In genomic region chr14:49584981-49585640, GRCh38 we compare ENCODE assay signal across 8 cellular contexts. TPM values are rescaled to one million over a fixed set of nuclear protein-coding genes. Genes with fewer than 3 reads are reported as not detected.
A peak's percentile ranks its signal among the peaks of the same experiment; 100 is the strongest.
DNase-seq lines count a peak whose midpoint lies in the region; ATAC-seq and TF ChIP-seq lines count a peak whose summit lies in the region.
"Not testable (repeated sequence)": the region's sequence is repeated elsewhere in the genome, so short reads cannot be mapped to it uniquely, and the experiment has no call there.

No MANE protein-coding gene starts in this region.

- peaks cover 42% of the 10 kb centered on the region for H3K36me3 ChIP-seq in PC-9 (ENCODE audit: low read depth)
- peaks cover 0 to 32% (median 26%) of the 10 kb centered on the region in 9 donors for H3K36me3 ChIP-seq in heart left ventricle
- H3K36me3 ChIP-seq in muscle layer of colon (ENCODE audit: insufficient read depth, low read length), result peaks cover 22% of the 10 kb centered on the region
- peaks cover 0 to 39% (median 21%) of the 10 kb centered on the region in 6 donors for H3K36me3 ChIP-seq in spleen

- H4K91ac ChIP-seq in H9 (ENCODE audit: insufficient read length, low read depth, low read length), result not testable (repeated sequence)

- H3K4me1 ChIP-seq in H9 (ENCODE audit: insufficient read depth, low read length), result not testable (repeated sequence)
- H3K4me1 ChIP-seq in PC-9 (replicated peaks; ENCODE audit: insufficient read depth) (peaks cover 32% of the 10 kb centered on the region), heart left ventricle (peaks cover 0 to 39% (median 19%) of the 10 kb centered on the region in 12 donors), muscle layer of colon (ENCODE audit: insufficient read depth, low read length) (peaks cover 15% of the 10 kb centered on the region), spleen (peaks cover 21 to 64% (median 46%) of the 10 kb centered on the region in 6 donors)

- peak overlapping the region; percentile 58 for H2BK5ac ChIP-seq in H9 (ENCODE audit: insufficient read length, low read length)

- H3K4me1 Mint-ChIP-seq in H9, result peaks cover 29 to 35% of the 10 kb centered on the region in 2 experiments

- not testable (repeated sequence) for H3K79me1 ChIP-seq in H9 (ENCODE audit: insufficient read depth, low read depth, low read length, poor library complexity, severe bottlenecking)

- H3K27me3 Mint-ChIP-seq in H9 (ENCODE audit: low read depth), result not testable (repeated sequence)

- not testable (repeated sequence) for H3K23ac ChIP-seq in H9 (ENCODE audit: insufficient read length, low read depth, low read length)

- not testable (repeated sequence) for H3K14ac ChIP-seq in H9 (ENCODE audit: insufficient read depth, low read length)

- BruUV-seq in PC-9 (replicated peaks; lab: Mats Ljungman, UMichigan), result not testable (repeated sequence)

- not testable (repeated sequence) for H3K27me3 ChIP-seq in H9 (ENCODE audit: insufficient read depth, low read length); PC-9 (ENCODE audit: insufficient read depth, low read depth); heart left ventricle; muscle layer of colon (ENCODE audit: control insufficient read depth in 1 of 2, insufficient read depth in 2 of 2, low read length in 2 of 2); spleen (replicated peaks in 1 of 7)

- H3K27ac ChIP-seq in H9 (ENCODE audit: insufficient read length, low read depth, low read length) (peak overlapping the region; percentile 41), PC-9 (peak overlapping the region; percentile 85), heart left ventricle (peak overlapping the region in 11 of 12 donors; percentile 80 to 98 (median 93)), muscle layer of colon (ENCODE audit: low read depth, low read length) (peak overlapping the region; percentile 86), spleen (peak overlapping the region in 7 of 8 donors; percentile 91 to 98 (median 96))

- peak overlapping the region; percentile 84 for H3K4me3 ChIP-seq in AG04449 (ENCODE audit: low read depth, low read length)
- peak overlapping the region; percentile 97 for H3K4me3 ChIP-seq in PC-9
- peak overlapping the region; percentile 74 to 95 for H3K4me3 ChIP-seq in cardiac fibroblast (replicated peaks in 1 of 2; ENCODE audit: low read depth in 2 of 2, low read length in 2 of 2)
- H3K4me3 ChIP-seq in heart left ventricle, result peak overlapping the region; percentile 72 to 100 (median 90)
- peak overlapping the region; percentile 67 to 89 for H3K4me3 ChIP-seq in muscle layer of colon (ENCODE audit: low read depth in 1 of 2, low read length in 2 of 2)
- peak overlapping the region; percentile 68 to 95 (median 86) for H3K4me3 ChIP-seq in spleen

- H3K23me2 ChIP-seq in H9 (ENCODE audit: insufficient read length, low read depth, low read length, poor library complexity, severe bottlenecking), result peaks cover 11% of the 10 kb centered on the region

- WGBS in H9 (ENCODE audit: extremely low coverage, insufficient read length, low lambda C conversion rate), result no CpG with 5 or more reads among the region's 32 CpGs
- 21 to 29% (median 25%) methylated on average over 32 of the region's 32 CpGs for WGBS in heart left ventricle, 4 donors
- 10 to 19% (median 15%) methylated on average over 32 of the region's 32 CpGs for WGBS in spleen, 5 donors

- peak overlapping the region; percentile 89 to 95 for H3K4me3 Mint-ChIP-seq in H9

- H3K27ac Mint-ChIP-seq in H9, result peak overlapping the region; percentile 96 to 100 (median 99)

- H4K8ac ChIP-seq in H9 (replicated peaks; ENCODE audit: insufficient read length, low read depth, low read length), result not testable (repeated sequence)

- intact Hi-C loops in PC-9 (cut with micrococcal nuclease; ENCODE audit: unreplicated experiment), result loop anchor here (5.0 to 10.0 kb wide), 3 partner anchors 37 to 120 kb away; partner anchors contain the start of genes MGAT2 and RPL36AL
- intact Hi-C loops in heart left ventricle (cut with DNase I), result loop anchor here in 3 of 10 donors (5.0 kb wide), 1 partner anchor 37 kb away; the partner anchor contains the start of genes MGAT2 (in 3 of the 3) and RPL36AL (in 3 of the 3)
- intact Hi-C loops in spleen (cut with DNase I; ENCODE audit: low total_unique reads), result not testable (repeated sequence)

- POLR2A ChIA-PET in AG04449 (lab: Yijun Ruan, JAX) (interaction anchor here (1.2 kb wide), 1 partner anchor 183 kb away, joined by 5 read pairs; the partner anchor contains the start of gene KLHDC2), PC-9 (lab: Charles Lee; ENCODE audit: unreplicated experiment) (interaction anchor here (0.6 to 0.7 kb wide), 2 partner anchors 15 to 143 kb away, joined by 3 to 27 read pairs; no protein-coding TSS in a partner anchor)

- H3K79me2 ChIP-seq in H9 (ENCODE audit: insufficient read depth, low read length) (peaks cover 24% of the 10 kb centered on the region), PC-9 (ENCODE audit: low read depth) (peaks cover 61% of the 10 kb centered on the region)

- not testable (repeated sequence) for H2AFZ ChIP-seq in H9 (ENCODE audit: low read length); PC-9

- H2BK15ac ChIP-seq in H9 (ENCODE audit: low read depth, low read length), result not testable (repeated sequence)

- H3K9ac ChIP-seq in H9 (ENCODE audit: extremely low read depth, insufficient read length, low read length) (peak overlapping the region; percentile 100), muscle layer of colon (ENCODE audit: low read length) (peak overlapping the region; percentile 87)

- H2BK12ac ChIP-seq in H9 (ENCODE audit: insufficient read length, low read depth, low read length), result not testable (repeated sequence)

- not testable (repeated sequence) for H2BK120ac ChIP-seq in H9 (ENCODE audit: low read depth, low read length, poor library complexity, severe bottlenecking)

- not testable (repeated sequence) for H2BK20ac ChIP-seq in H9 (ENCODE audit: low read depth, low read length, poor library complexity, severe bottlenecking)

- H3T11ph ChIP-seq in H9 (ENCODE audit: low read length), result not testable (repeated sequence)

- not testable (repeated sequence) for H3K9me2 ChIP-seq in PC-9 (ENCODE audit: insufficient read depth)

- not testable (repeated sequence) for H4K5ac ChIP-seq in H9 (ENCODE audit: insufficient read length, low read depth, low read length)

- H2AK5ac ChIP-seq in H9 (ENCODE audit: insufficient read length, low read length), result not testable (repeated sequence)

- H3K9me3 Mint-ChIP-seq in H9, result not testable (repeated sequence)

- not testable (repeated sequence) for H3K9me3 ChIP-seq in H9 (ENCODE audit: control insufficient read depth, low read depth, low read length); PC-9 (ENCODE audit: insufficient read depth, low read depth); heart left ventricle; muscle layer of colon (ENCODE audit: low read length); spleen

- ATAC-seq in heart left ventricle, result not testable (repeated sequence)

- TF ChIP-seq POLR2A in heart left ventricle (IDR thresholded peaks at IDR 0.05); spleen (IDR thresholded peaks at IDR 0.05): not testable (repeated sequence)

- H3F3A ChIP-seq in PC-9 (ENCODE audit: insufficient read depth, low read depth), result peaks cover 69% of the 10 kb centered on the region

- H3K4me2 ChIP-seq in H9 (ENCODE audit: insufficient read depth, insufficient read length, low read length), result peak overlapping the region; percentile 61
- H3K4me2 ChIP-seq in PC-9, result peak overlapping the region; percentile 79

- not testable (repeated sequence) for TF ChIP-seq CTCF in AG04449 (IDR thresholded peaks at IDR 0.05; ENCODE audit: insufficient read depth, low read length, missing control alignments); H9 (conservative IDR thresholded peaks at IDR 0.05); PC-9 (conservative IDR thresholded peaks at IDR 0.05); cardiac fibroblast (IDR thresholded peaks at IDR 0.05; ENCODE audit: low read depth, low read length); heart left ventricle (IDR thresholded peaks at IDR 0.05); spleen (IDR thresholded peaks at IDR 0.05 in 8 of 11, conservative IDR thresholded peaks at IDR 0.05 in 3 of 11)

- peaks cover 44 to 48% (median 44%) of the 10 kb centered on the region in 3 experiments for H3K36me3 Mint-ChIP-seq in H9 (ENCODE audit: insufficient read depth in 1 of 3, low read depth in 3 of 3)

- not testable (repeated sequence) for DNase-seq in AG04449 (ENCODE audit: low read depth, low spot score); H9; PC-9; heart left ventricle; spleen
- DNase-seq in activated CD8-positive, alpha-beta memory T cell treated with anti-CD3 and anti-CD28 coated beads for 24 hours, result peak; percentile 76
- peak; percentile 44 to 62 for DNase-seq in cardiac fibroblast (ENCODE audit: low read depth in 2 of 2)

- peak overlapping the region; percentile 94 for H3K56ac ChIP-seq in H9 (ENCODE audit: insufficient read length, low read depth, low read length)

- H3K18ac ChIP-seq in H9 (ENCODE audit: insufficient read length, low read depth, low read length), result not testable (repeated sequence)

- CTCF ChIA-PET in AG04449 (lab: Yijun Ruan, JAX) (interaction anchor here (1.0 to 4.5 kb wide), 4 partner anchors 37 to 248 kb away, joined by 3 to 30 read pairs (median 6); partner anchors contain the start of genes KLHDC2, MGAT2 and RPL36AL), PC-9 (lab: Charles Lee) (interaction anchor here (0.7 kb wide), 1 partner anchor 124 kb away, joined by 3 read pairs; no protein-coding TSS in a partner anchor)

- H4K20me1 ChIP-seq in H9 (ENCODE audit: control insufficient read depth, insufficient read depth, insufficient read length), result not testable (repeated sequence)
- peaks cover 47% of the 10 kb centered on the region for H4K20me1 ChIP-seq in PC-9 (ENCODE audit: insufficient read depth)

- not testable (repeated sequence) for H3K4ac ChIP-seq in H9 (ENCODE audit: low read depth, low read length)

RNA-seq across cellular contexts. Expression of gene RPS29, which starts 1.1 kb away (rescaled TPM):
- total RNA-seq in H9 (2021), result 1,963 and 2,022 TPM in 2 replicates
- total RNA-seq in PC-9 (2021), result 1,018 and 1,294 TPM in 2 replicates
- total RNA-seq in heart left ventricle, result 1,000 to 10,000 TPM in 2 of 9 donors, 100 to 1,000 TPM in 7; 507 to 4,598 (median 922) TPM
- 1,000 to 10,000 TPM in 1 of 2 donors, 100 to 1,000 TPM in 1; 914 to 1,431 TPM for polyA plus RNA-seq in heart left ventricle
- total RNA-seq in spleen, result 1,000 to 10,000 TPM; 1,240 to 4,577 (median 1,855) TPM
- over 10,000 TPM in 1 of 3 donors, 1,000 to 10,000 TPM in 2; 5,592 to 11,620 (median 9,371) TPM for polyA plus RNA-seq in spleen

RNA-seq across cellular contexts. Expression of gene LRR1, which starts 13.6 kb away (rescaled TPM):
- 38.6 and 43.2 TPM in 2 replicates for total RNA-seq in H9 (2021)
- total RNA-seq in PC-9 (2021), result 16.1 and 19.0 TPM in 2 replicates
- 10 to 100 TPM in 2 of 9 donors, 1 to 10 TPM in 7; 2.5 to 39.6 (median 7.5) TPM for total RNA-seq in heart left ventricle
- polyA plus RNA-seq in heart left ventricle, result 1 to 10 TPM; 2.1 to 7.1 TPM
- total RNA-seq in spleen, result 10 to 100 TPM in 5 of 7 donors, 1 to 10 TPM in 2; 8.8 to 16.5 (median 12.7) TPM
- 10 to 100 TPM; 10.7 to 11.8 (median 11.7) TPM for polyA plus RNA-seq in spleen

RNA-seq across cellular contexts. Expression of gene RPL36AL, which starts 35.3 kb away (rescaled TPM):
- total RNA-seq in H9 (2021) (205 and 207 TPM in 2 replicates), PC-9 (2021) (120 and 151 TPM in 2 replicates), heart left ventricle (100 to 1,000 TPM; 107 to 262 (median 138) TPM), spleen (100 to 1,000 TPM; 122 to 222 (median 157) TPM)
- polyA plus RNA-seq in heart left ventricle (100 to 1,000 TPM; 328 to 512 TPM), spleen (100 to 1,000 TPM; 416 to 638 (median 530) TPM)

RNA-seq across cellular contexts. Expression of gene MGAT2, which starts 35.5 kb away (rescaled TPM):
- 24.5 and 27.9 TPM in 2 replicates for total RNA-seq in H9 (2021)
- 18.9 and 22.0 TPM in 2 replicates for total RNA-seq in PC-9 (2021)
- 10 to 100 TPM; 12.5 to 28.8 (median 16.4) TPM for total RNA-seq in heart left ventricle
- polyA plus RNA-seq in heart left ventricle, result 10 to 100 TPM in 1 of 2 donors, 1 to 10 TPM in 1; 6.8 to 28.1 TPM
- total RNA-seq in spleen, result 10 to 100 TPM; 33.3 to 43.5 (median 39.7) TPM
- 10 to 100 TPM; 20.5 to 23.9 (median 23.5) TPM for polyA plus RNA-seq in spleen

RNA-seq across cellular contexts. Expression of gene DNAAF2, which starts 49.9 kb away (rescaled TPM):
- total RNA-seq in H9 (2021) (26.1 and 26.3 TPM in 2 replicates), PC-9 (2021) (8.2 and 9.5 TPM in 2 replicates), heart left ventricle (10 to 100 TPM in 1 of 9 donors, 1 to 10 TPM in 8; 3.6 to 10.0 (median 5.1) TPM), spleen (10 to 100 TPM in 1 of 7 donors, 1 to 10 TPM in 6; 3.9 to 10.1 (median 6.3) TPM)
- polyA plus RNA-seq in heart left ventricle (1 to 10 TPM; 3.4 to 6.7 TPM), spleen (1 to 10 TPM; 6.5 to 6.9 (median 6.6) TPM)

Comparison
In these comparisons a context has a peak if more than half of its experiments do, and no peak if none do; other contexts are left out.
1. H3K27ac ChIP-seq: peak in every context shown above with its lines; median percentile 96 in spleen; 93 in heart left ventricle; 86 in muscle layer of colon; 85 in PC-9; 41 in H9.